In the genomic region with DNA sequence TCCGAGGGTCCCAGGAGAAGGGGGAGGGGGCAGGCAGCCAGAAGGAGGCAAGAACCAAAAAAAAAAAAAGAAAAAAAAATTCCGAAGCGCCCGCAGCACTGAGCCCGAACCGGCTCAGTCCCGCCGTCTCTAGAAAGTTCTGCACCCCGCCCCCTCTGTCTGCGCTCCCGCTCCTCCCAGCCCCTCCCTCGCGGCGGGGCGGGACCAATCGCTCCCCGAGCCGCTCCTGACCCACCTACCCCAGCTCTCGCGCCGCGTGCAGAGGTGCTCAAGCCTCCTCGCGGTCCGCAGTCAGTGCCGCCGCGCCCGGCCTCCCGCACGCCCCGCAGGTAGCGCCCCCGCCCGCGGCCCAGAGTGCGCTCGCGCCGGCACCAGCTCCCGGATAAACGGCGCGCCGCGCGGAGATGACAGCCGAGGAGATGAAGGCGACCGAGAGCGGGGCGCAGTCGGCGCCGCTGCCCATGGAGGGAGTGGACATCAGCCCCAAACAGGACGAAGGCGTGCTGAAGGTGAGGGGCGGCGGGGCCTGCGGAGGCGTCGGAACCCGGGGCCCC, we compare ENCODE assay signal across 8 cellular contexts.
DNase-seq lines count a peak whose midpoint lies in the region; ATAC-seq lines count a peak whose summit lies in the region.

A gene with protein sequence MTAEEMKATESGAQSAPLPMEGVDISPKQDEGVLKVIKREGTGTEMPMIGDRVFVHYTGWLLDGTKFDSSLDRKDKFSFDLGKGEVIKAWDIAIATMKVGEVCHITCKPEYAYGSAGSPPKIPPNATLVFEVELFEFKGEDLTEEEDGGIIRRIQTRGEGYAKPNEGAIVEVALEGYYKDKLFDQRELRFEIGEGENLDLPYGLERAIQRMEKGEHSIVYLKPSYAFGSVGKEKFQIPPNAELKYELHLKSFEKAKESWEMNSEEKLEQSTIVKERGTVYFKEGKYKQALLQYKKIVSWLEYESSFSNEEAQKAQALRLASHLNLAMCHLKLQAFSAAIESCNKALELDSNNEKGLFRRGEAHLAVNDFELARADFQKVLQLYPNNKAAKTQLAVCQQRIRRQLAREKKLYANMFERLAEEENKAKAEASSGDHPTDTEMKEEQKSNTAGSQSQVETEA (plus strand): TSS at position 235 of the 554 bp plus-strand sequence. CDS start 170 bp downstream, at position 405.

- DNase-seq in AG08395 (ENCODE audit: low spot score) (peak; percentile 96), NCI-H2227 (lab: John Stamatoyannopoulos, UW; ENCODE audit: unreplicated experiment) (peak; percentile 88), islet precursor cell (peak; percentile 95)
- peak; percentile 75 for DNase-seq in activated CD4-positive, CD25-positive, alpha-beta regulatory T cell treated with anti-CD3 and anti-CD28 coated beads, Interleukin-2, amount 50 U/mL, for 16 hours (ENCODE audit: low read depth, low spot score)
- DNase-seq in central memory CD4-positive, alpha-beta T cell = peak; percentile 83
- peak; percentile 77 to 89 (median 77) for DNase-seq in stimulated activated CD4-positive, alpha-beta T cell treated with anti-CD3 and anti-CD28 coated beads, Interleukin-12 subunit alpha, Interleukin-12 subunit beta, amount 100 ng/mL, for 48 hours (ENCODE audit: low read depth in 2 of 3, low spot score in 1 of 3)

- ATAC-seq in GM18870 (IDR thresholded peaks at IDR 0.05; ENCODE audit: unreplicated experiment) = peak; percentile 57
- ATAC-seq in HG03103 (IDR thresholded peaks at IDR 0.05; ENCODE audit: low read depth, unreplicated experiment) = peak; percentile 77

Comparison
In these comparisons a context has a peak if more than half of its experiments do, and no peak if none do; other contexts are left out.
1. Peak in every context shown above with its lines: DNase-seq and ATAC-seq.